Comparison of ENCODE assay signal across 8 cellular contexts in the genomic region with DNA sequence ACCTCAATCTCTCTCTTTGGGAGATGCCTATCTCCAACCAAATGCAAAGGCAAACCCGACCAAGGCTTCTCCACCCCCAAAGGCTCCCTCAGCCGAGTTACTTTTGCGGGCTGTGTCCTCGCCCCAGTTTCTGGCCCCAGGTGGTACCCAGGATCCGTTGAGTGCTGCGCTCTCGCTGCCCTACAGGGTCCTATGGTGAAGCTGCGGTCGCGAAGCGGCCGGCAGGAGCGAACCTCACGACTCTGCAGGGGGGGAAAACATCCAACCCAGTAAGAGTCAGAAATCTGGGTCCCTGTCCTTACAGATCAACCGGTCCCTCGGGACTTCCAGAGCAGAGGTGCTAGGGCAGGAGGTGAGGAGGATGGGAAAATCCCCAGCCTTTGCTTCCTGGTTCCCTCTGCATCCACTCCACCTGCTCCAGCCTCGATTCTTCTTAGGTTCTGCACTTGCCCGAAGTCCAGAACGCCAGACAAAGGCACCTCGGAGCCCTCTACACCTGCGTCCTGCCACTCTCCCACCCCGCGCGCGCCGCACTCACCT. TPM values are rescaled to one million over a fixed set of nuclear protein-coding genes. Genes with fewer than 3 reads are reported as not detected.
DNase-seq lines count a peak whose midpoint lies in the region; ATAC-seq and TF ChIP-seq lines count a peak whose summit lies in the region.

No MANE protein-coding gene starts in this region.

- intact Hi-C loops in breast epithelium (cut with DNase I; ENCODE audit: low total_unique reads) (no loop called here), uterus (cut with DNase I; ENCODE audit: low total_unique reads) (no loop called here)

- no peak overlapping the region for H2BK15ac ChIP-seq in mesenchymal stem cell (ENCODE audit: low read depth, poor library complexity, severe bottlenecking)

- H3K27ac ChIP-seq in breast epithelium (peak overlapping the region; percentile 63 to 80), mesenchymal stem cell (ENCODE audit: low read length, poor library complexity, severe bottlenecking) (no peak overlapping the region), uterus (peak overlapping the region; percentile 45 to 59)

- H3K4me2 ChIP-seq in mesenchymal stem cell (ENCODE audit: low read length, poor library complexity, severe bottlenecking) = peak overlapping the region; percentile 98

- TF ChIP-seq POLR2A in breast epithelium (IDR thresholded peaks at IDR 0.05) (no peak), uterus (IDR thresholded peaks at IDR 0.05) (no peak)

- no peak overlapping the region for H2BK120ac ChIP-seq in mesenchymal stem cell (ENCODE audit: low read depth, low read length)

- no peak overlapping the region for H4K91ac ChIP-seq in mesenchymal stem cell (ENCODE audit: low read length)

- H3K23ac ChIP-seq in mesenchymal stem cell (ENCODE audit: low read length in 2 of 2) = peak overlapping the region in 1 of 2 experiments; percentile 72

- H3K9ac ChIP-seq in mesenchymal stem cell (ENCODE audit: low read length) = no peak overlapping the region

- H2AFZ ChIP-seq in mesenchymal stem cell (ENCODE audit: low read depth, low read length) = peak overlapping the region; percentile 54

- H3K14ac ChIP-seq in mesenchymal stem cell (ENCODE audit: low read length in 2 of 2) = no peak overlapping the region

- peak overlapping the region; percentile 64 to 88 (median 76) for H3K4me3 ChIP-seq in breast epithelium
- peak overlapping the region; percentile 60 to 65 for H3K4me3 ChIP-seq in mesenchymal stem cell (ENCODE audit: insufficient read depth in 1 of 2, low read depth in 1 of 2, low read length in 2 of 2)
- peak overlapping the region; percentile 50 to 60 for H3K4me3 ChIP-seq in uterus

- 2% methylated on average over 24 of the region's 26 CpGs for WGBS in mesenchymal stem cell

- ATAC-seq in HG03460 (IDR thresholded peaks at IDR 0.05; ENCODE audit: unreplicated experiment) = peak; percentile 15
- ATAC-seq in HG03565 (IDR thresholded peaks at IDR 0.05; ENCODE audit: unreplicated experiment) = no peak

- H3K4me1 ChIP-seq in breast epithelium (no peaks in the 10 kb centered on the region), mesenchymal stem cell (ENCODE audit: control insufficient read depth, insufficient read depth, low read depth, low read length) (peaks cover 16% of the 10 kb centered on the region), uterus (no peaks in the 10 kb centered on the region)

- no peak overlapping the region for H3K4ac ChIP-seq in mesenchymal stem cell (ENCODE audit: low read depth in 1 of 2, low read length in 2 of 2)

- H3K36me3 ChIP-seq in breast epithelium (no peaks in the 10 kb centered on the region), mesenchymal stem cell (ENCODE audit: control insufficient read depth in 1 of 2, insufficient read depth in 2 of 2, low read depth in 1 of 2, low read length in 2 of 2) (no peaks in the 10 kb centered on the region), uterus (no peaks in the 10 kb centered on the region)

- H3K18ac ChIP-seq in mesenchymal stem cell (ENCODE audit: low read depth in 1 of 2, low read length in 2 of 2) = no peak overlapping the region

- H4K8ac ChIP-seq in mesenchymal stem cell (ENCODE audit: low read length) = no peak overlapping the region

- H3K9me3 ChIP-seq in breast epithelium (no peaks in the 10 kb centered on the region), mesenchymal stem cell (ENCODE audit: control insufficient read depth, low read length) (no peaks in the 10 kb centered on the region), uterus (no peaks in the 10 kb centered on the region)

- TF ChIP-seq CTCF in breast epithelium (IDR thresholded peaks at IDR 0.05) (no peak), uterus (IDR thresholded peaks at IDR 0.05) (no peak)

- no peak overlapping the region for H2AK5ac ChIP-seq in mesenchymal stem cell (ENCODE audit: low read length, severe bottlenecking)

- H3K27me3 ChIP-seq in breast epithelium (no peaks in the 10 kb centered on the region), mesenchymal stem cell (ENCODE audit: control insufficient read depth in 1 of 2, insufficient read depth in 1 of 2, low read length in 2 of 2) (peaks cover 9 to 44% of the 10 kb centered on the region in 2 experiments), uterus (no peaks in the 10 kb centered on the region)

- no peak overlapping the region for H2BK5ac ChIP-seq in mesenchymal stem cell (ENCODE audit: low read depth, low read length, poor library complexity, severe bottlenecking)

- no peak overlapping the region for H2BK12ac ChIP-seq in mesenchymal stem cell (ENCODE audit: low read length in 2 of 2)

- peaks cover 14% of the 10 kb centered on the region for H3K79me1 ChIP-seq in mesenchymal stem cell (replicated peaks; ENCODE audit: low read length, poor library complexity, severe bottlenecking)

- DNase-seq in NCI-H1092 treated with DMSO at 0.1 percent for 48 hours (lab: John Stamatoyannopoulos, UW) (peak; percentile 29), NCI-H1092 (lab: John Stamatoyannopoulos, UW) (no peak), breast epithelium (ENCODE audit: low spot score in 2 of 2) (no peak), mesenchymal stem cell (peak; percentile 1), uterus (no peak), Ammon's horn (ENCODE audit: low spot score) (no peak)

RNA-seq across cellular contexts. Expression of a gene that starts 0.5 kb away (rescaled TPM):
- total RNA-seq in breast epithelium (1 to 10 TPM; 1.6 to 3.8 (median 3.6) TPM), uterus (10 to 100 TPM in 2 of 4 donors, 1 to 10 TPM in 2; 5.0 to 14.1 (median 10.1) TPM)
- 0.07 TPM for polyA plus RNA-seq in mesenchymal stem cell (2013, experiment 1 of 2)
- 0.03 TPM for polyA plus RNA-seq in mesenchymal stem cell (2013, experiment 2 of 2)

Comparison
In these comparisons a context has a peak if more than half of its experiments do, and no peak if none do; other contexts are left out.
1. DNase-seq: peak in NCI-H1092 treated with DMSO at 0.1 percent for 48 hours (single experiment) and mesenchymal stem cell (single experiment); none in NCI-H1092 (single experiment), breast epithelium (0 of 2), uterus (0 of 2) and Ammon's horn (single experiment).
2. Peak in every context shown above with its lines, with median percentiles within 50 percentile points of each other: H3K4me3 ChIP-seq.